Comparison of ENCODE assay signal across 9 cellular contexts in the genomic region with DNA sequence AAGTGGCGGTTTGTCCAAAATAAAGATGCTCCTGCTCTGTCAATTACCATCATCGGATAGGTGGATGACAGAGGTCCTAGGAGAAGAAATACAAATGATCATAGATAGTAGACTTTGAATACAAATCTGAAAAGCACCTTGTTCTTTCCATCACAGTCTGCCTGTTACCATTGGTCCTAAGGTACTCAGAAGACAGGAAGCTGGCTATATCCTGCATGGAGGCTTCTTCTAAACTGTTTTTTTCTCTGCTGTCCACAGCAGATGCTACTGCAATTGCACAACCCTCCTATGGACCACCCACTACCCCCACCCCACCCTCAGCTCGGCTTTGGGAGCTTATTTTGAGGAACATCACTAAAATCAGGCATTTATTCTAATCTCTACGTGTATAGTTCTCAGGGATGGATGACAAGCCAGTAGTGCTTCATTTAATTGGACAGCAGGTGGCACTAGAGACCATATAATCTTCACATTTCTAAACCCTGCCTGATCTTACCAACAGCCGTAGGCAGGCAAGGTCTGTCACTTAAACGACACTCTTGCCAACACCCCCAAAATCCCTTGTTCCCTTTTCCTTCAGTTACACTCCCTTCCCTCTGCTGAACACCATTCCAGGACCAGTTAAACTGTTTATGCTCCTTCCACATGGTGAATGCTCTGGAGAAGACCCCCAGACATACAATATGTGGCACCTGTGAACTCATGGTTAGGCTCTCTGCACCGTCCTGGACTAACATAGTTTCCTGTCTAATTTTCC. TPM values are rescaled to one million over a fixed set of nuclear protein-coding genes. Genes with fewer than 3 reads are reported as not detected.
A peak's percentile ranks its signal among the peaks of the same experiment; 100 is the strongest.
DNase-seq lines count a peak whose midpoint lies in the region; FAIRE-seq and TF ChIP-seq lines count a peak whose summit lies in the region.
"Had no signal": no experiment of that assay in that cellular context is flagged by ENCODE, and none has a peak within 500 bp of the region (broad histone marks: within the 10 kb centered on the region; RNA-seq: fewer than 3 reads in every experiment).

No MANE protein-coding gene starts in this region.

- H3K9me2 ChIP-seq in Loucy (replicated peaks; ENCODE audit: low read depth, low read length) = no peaks in the 10 kb centered on the region

- no peaks in the 10 kb centered on the region for H3K27me3 Mint-ChIP-seq in activated naive CD8-positive, alpha-beta T cell treated with anti-CD3 and anti-CD28 coated beads for 36 hours
- H3K27me3 Mint-ChIP-seq in glutamatergic neuron (ENCODE audit: unreplicated experiment) = no peaks in the 10 kb centered on the region

- no peaks in the 10 kb centered on the region for H3K4me1 ChIP-seq in HEK293 (ENCODE audit: control insufficient read depth, insufficient read depth, low read length)
- H3K4me1 ChIP-seq in Loucy (ENCODE audit: insufficient read depth, low read length, poor library complexity, severe bottlenecking) = no peaks in the 10 kb centered on the region

- H3K9ac ChIP-seq in Loucy (ENCODE audit: low read depth, low read length, poor library complexity, severe bottlenecking) = no peak overlapping the region

- no peaks in the 10 kb centered on the region for H3K9me3 Mint-ChIP-seq in activated naive CD8-positive, alpha-beta T cell treated with anti-CD3 and anti-CD28 coated beads for 36 hours
- no peaks in the 10 kb centered on the region for H3K9me3 Mint-ChIP-seq in glutamatergic neuron (ENCODE audit: unreplicated experiment)

- peak overlapping the region; percentile 16 for H3K4me2 ChIP-seq in Loucy (ENCODE audit: low read depth, low read length, poor library complexity, severe bottlenecking)

- POLR2A ChIA-PET in HEK293 (lab: Yijun Ruan, JAX) = no interaction called here

- H3K27ac Mint-ChIP-seq in activated naive CD8-positive, alpha-beta T cell treated with anti-CD3 and anti-CD28 coated beads for 36 hours = no peak overlapping the region
- no peak overlapping the region for H3K27ac Mint-ChIP-seq in glutamatergic neuron (ENCODE audit: unreplicated experiment)

- DNase-seq in 8988T = peak; percentile 22
- peak; percentile 57 for DNase-seq in GM12864 (ENCODE audit: low read depth)
- peak; percentile 55 for DNase-seq in RCC 7860 (ENCODE audit: low spot score)
- peak; percentile 14 for DNase-seq in activated naive CD8-positive, alpha-beta T cell treated with anti-CD3 and anti-CD28 coated beads for 36 hours
- DNase-seq in glutamatergic neuron = no peak
- peak; percentile 91 for DNase-seq in pons (ENCODE audit: low spot score)

- CTCF ChIA-PET in HEK293 (lab: Yijun Ruan, JAX) = interaction anchor here (0.6 to 19.0 kb wide), 21 partner anchors 9 to 1068 kb away, joined by 3 to 308 read pairs (median 4); no protein-coding TSS in a partner anchor

- H2AFZ ChIP-seq in Loucy (ENCODE audit: low read length) = peak overlapping the region; percentile 75

- no peak overlapping the region for H3K4me3 Mint-ChIP-seq in activated naive CD8-positive, alpha-beta T cell treated with anti-CD3 and anti-CD28 coated beads for 36 hours
- H3K4me3 Mint-ChIP-seq in glutamatergic neuron (ENCODE audit: unreplicated experiment) = no peak overlapping the region

- H3F3A ChIP-seq in Loucy (ENCODE audit: low read depth) = no peaks in the 10 kb centered on the region

- no peaks in the 10 kb centered on the region for H3K79me2 ChIP-seq in Loucy (ENCODE audit: insufficient read depth, low read length)

- TF ChIP-seq CTCF in GM12864 (IDR thresholded peaks at IDR 0.05; ENCODE audit: low read depth, low read length, missing control alignments) (peak; percentile 72), HEK293 (tag by site-specific recombination; IDR thresholded peaks at IDR 0.05) (peak; percentile 68), Loucy (conservative IDR thresholded peaks at IDR 0.05; ENCODE audit: low read length) (peak; percentile 80), glutamatergic neuron (IDR thresholded peaks at IDR 0.05; ENCODE audit: partially characterized antibody, unreplicated experiment) (peak; percentile 71)

- H3K9me3 ChIP-seq in HEK293 (ENCODE audit: control insufficient read depth, insufficient read depth, low read depth, low read length) (no peaks in the 10 kb centered on the region), Loucy (ENCODE audit: insufficient read depth, low read depth, low read length) (no peaks in the 10 kb centered on the region)

- H3K4me1 Mint-ChIP-seq in activated naive CD8-positive, alpha-beta T cell treated with anti-CD3 and anti-CD28 coated beads for 36 hours = no peaks in the 10 kb centered on the region
- no peaks in the 10 kb centered on the region for H3K4me1 Mint-ChIP-seq in glutamatergic neuron (ENCODE audit: low read depth, unreplicated experiment)

- H3K36me3 Mint-ChIP-seq in activated naive CD8-positive, alpha-beta T cell treated with anti-CD3 and anti-CD28 coated beads for 36 hours = no peaks in the 10 kb centered on the region
- no peaks in the 10 kb centered on the region for H3K36me3 Mint-ChIP-seq in glutamatergic neuron (ENCODE audit: unreplicated experiment)

- H3K27me3 ChIP-seq in Loucy (ENCODE audit: insufficient read depth, low read length, poor library complexity, severe bottlenecking) = no peaks in the 10 kb centered on the region

- FAIRE-seq in RCC 7860 (lab: Jason Lieb, UNC) = peak; percentile 2

- H3K36me3 ChIP-seq in HEK293 (ENCODE audit: control insufficient read depth in 2 of 2, insufficient read depth in 1 of 2, low read length in 2 of 2) (no peaks in the 10 kb centered on the region), Loucy (ENCODE audit: insufficient read depth, low read length) (no peaks in the 10 kb centered on the region)

- no peak overlapping the region for H3K4me3 ChIP-seq in GM12864 (ENCODE audit: low read depth, low read length)
- H3K4me3 ChIP-seq in HEK293 (ENCODE audit: low read depth, low read length) = no peak overlapping the region
- H3K4me3 ChIP-seq in Loucy (ENCODE audit: low read length, poor library complexity, severe bottlenecking) = no peak overlapping the region
- H3K4me3 ChIP-seq: skin epidermis had no signal

- H3K27ac ChIP-seq in HEK293 (ENCODE audit: extremely low read depth, low read depth, low read length) = no peak overlapping the region

- H4K20me1 ChIP-seq in Loucy (ENCODE audit: insufficient read depth, low read length, poor library complexity, severe bottlenecking) = no peaks in the 10 kb centered on the region

TF ChIP-seq in HEK293, 187 proteins besides CTCF, POLR2A, EP300 and RAD21 (continues in another document):
- TF ChIP-seq, protein P1, sequence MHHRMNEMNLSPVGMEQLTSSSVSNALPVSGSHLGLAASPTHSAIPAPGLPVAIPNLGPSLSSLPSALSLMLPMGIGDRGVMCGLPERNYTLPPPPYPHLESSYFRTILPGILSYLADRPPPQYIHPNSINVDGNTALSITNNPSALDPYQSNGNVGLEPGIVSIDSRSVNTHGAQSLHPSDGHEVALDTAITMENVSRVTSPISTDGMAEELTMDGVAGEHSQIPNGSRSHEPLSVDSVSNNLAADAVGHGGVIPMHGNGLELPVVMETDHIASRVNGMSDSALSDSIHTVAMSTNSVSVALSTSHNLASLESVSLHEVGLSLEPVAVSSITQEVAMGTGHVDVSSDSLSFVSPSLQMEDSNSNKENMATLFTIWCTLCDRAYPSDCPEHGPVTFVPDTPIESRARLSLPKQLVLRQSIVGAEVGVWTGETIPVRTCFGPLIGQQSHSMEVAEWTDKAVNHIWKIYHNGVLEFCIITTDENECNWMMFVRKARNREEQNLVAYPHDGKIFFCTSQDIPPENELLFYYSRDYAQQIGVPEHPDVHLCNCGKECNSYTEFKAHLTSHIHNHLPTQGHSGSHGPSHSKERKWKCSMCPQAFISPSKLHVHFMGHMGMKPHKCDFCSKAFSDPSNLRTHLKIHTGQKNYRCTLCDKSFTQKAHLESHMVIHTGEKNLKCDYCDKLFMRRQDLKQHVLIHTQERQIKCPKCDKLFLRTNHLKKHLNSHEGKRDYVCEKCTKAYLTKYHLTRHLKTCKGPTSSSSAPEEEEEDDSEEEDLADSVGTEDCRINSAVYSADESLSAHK (tag by site-specific recombination; IDR thresholded peaks at IDR 0.05) = no peak
- TF ChIP-seq ZNF2 (tag by site-specific recombination; IDR thresholded peaks at IDR 0.05) (0 out of 2 replicates have a peak, but pooled peaks have one; percentile 24), ZNF335 (tag by site-specific recombination; conservative IDR thresholded peaks at IDR 0.05) (peak; percentile 51), ZNF677 (tag by site-specific recombination; IDR thresholded peaks at IDR 0.05) (no peak), ZNF394 (tag by site-specific recombination; IDR thresholded peaks at IDR 0.05; ENCODE audit: borderline replicate concordance) (no peak), ZNF133 (tag by site-specific recombination; IDR thresholded peaks at IDR 0.05) (no peak), ZBTB48 (tag by site-specific recombination; IDR thresholded peaks at IDR 0.05) (no peak), ZIC2 (tag by site-specific recombination; IDR thresholded peaks at IDR 0.05) (no peak)
- TF ChIP-seq, protein P2, sequence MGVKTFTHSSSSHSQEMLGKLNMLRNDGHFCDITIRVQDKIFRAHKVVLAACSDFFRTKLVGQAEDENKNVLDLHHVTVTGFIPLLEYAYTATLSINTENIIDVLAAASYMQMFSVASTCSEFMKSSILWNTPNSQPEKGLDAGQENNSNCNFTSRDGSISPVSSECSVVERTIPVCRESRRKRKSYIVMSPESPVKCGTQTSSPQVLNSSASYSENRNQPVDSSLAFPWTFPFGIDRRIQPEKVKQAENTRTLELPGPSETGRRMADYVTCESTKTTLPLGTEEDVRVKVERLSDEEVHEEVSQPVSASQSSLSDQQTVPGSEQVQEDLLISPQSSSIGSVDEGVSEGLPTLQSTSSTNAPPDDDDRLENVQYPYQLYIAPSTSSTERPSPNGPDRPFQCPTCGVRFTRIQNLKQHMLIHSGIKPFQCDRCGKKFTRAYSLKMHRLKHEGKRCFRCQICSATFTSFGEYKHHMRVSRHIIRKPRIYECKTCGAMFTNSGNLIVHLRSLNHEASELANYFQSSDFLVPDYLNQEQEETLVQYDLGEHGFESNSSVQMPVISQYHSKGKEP (tag by site-specific recombination; IDR thresholded peaks at IDR 0.05) = no peak

RNA-seq across cellular contexts. Expression of a gene that starts 6.6 kb away (rescaled TPM):
- total RNA-seq in activated naive CD8-positive, alpha-beta T cell treated with anti-CD3 and anti-CD28 coated beads for 36 hours = 10 to 100 TPM; 28.9 to 31.0 TPM
- total RNA-seq in glutamatergic neuron (ENCODE audit: unreplicated experiment) = 47.7 TPM

RNA-seq across cellular contexts. Expression of a gene that starts 41.0 kb away (rescaled TPM):
- total RNA-seq in activated naive CD8-positive, alpha-beta T cell treated with anti-CD3 and anti-CD28 coated beads for 36 hours = not detected
- not detected for total RNA-seq in glutamatergic neuron (ENCODE audit: unreplicated experiment)

RNA-seq across cellular contexts. Expression of a gene that starts 44.3 kb away (rescaled TPM):
- under 1 TPM; 0.40 to 0.41 TPM for total RNA-seq in activated naive CD8-positive, alpha-beta T cell treated with anti-CD3 and anti-CD28 coated beads for 36 hours
- 2.6 TPM for total RNA-seq in glutamatergic neuron (ENCODE audit: unreplicated experiment)

RNA-seq across cellular contexts. Expression of a gene that starts 52.5 kb away (rescaled TPM):
- under 1 TPM; 0.25 to 0.26 TPM for total RNA-seq in activated naive CD8-positive, alpha-beta T cell treated with anti-CD3 and anti-CD28 coated beads for 36 hours
- not detected for total RNA-seq in glutamatergic neuron (ENCODE audit: unreplicated experiment)

RNA-seq across cellular contexts. Expression of a gene that starts 55.8 kb away (rescaled TPM):
- under 1 TPM in 1 of 2 experiments, not detected in 1; 0.14 TPM for total RNA-seq in activated naive CD8-positive, alpha-beta T cell treated with anti-CD3 and anti-CD28 coated beads for 36 hours
- total RNA-seq in glutamatergic neuron (ENCODE audit: unreplicated experiment) = not detected
